In genomic region chr16:19393226-19394074, GRCh38 we compare ENCODE assay signal across 13 cellular contexts. TPM values are rescaled to one million over a fixed set of nuclear protein-coding genes. Genes with fewer than 3 reads are reported as not detected.
DNase-seq lines count a peak whose midpoint lies in the region; TF ChIP-seq lines count a peak whose summit lies in the region.
"Had no signal": no experiment of that assay in that cellular context is flagged by ENCODE, and none has a peak within 500 bp of the region (broad histone marks: within the 10 kb centered on the region; RNA-seq: fewer than 3 reads in every experiment).

No MANE protein-coding gene starts in this region.

- H3K27ac ChIP-seq in colonic mucosa, result peak overlapping the region; percentile 85

- no peak overlapping the region for H3K4me3 ChIP-seq in LNCaP clone FGC (ENCODE audit: low read depth, low read length)
- H3K4me3 ChIP-seq in colonic mucosa, result peak overlapping the region; percentile 8

- TF ChIP-seq CTCF in LNCaP clone FGC (IDR thresholded peaks at IDR 0.05; ENCODE audit: control insufficient read depth, extremely low read depth, insufficient read depth) (no peak), colonic mucosa (IDR thresholded peaks at IDR 0.05) (no peak), mesothelial cell of epicardium (IDR thresholded peaks at IDR 0.05; ENCODE audit: unreplicated experiment) (no peak)

- no peaks in the 10 kb centered on the region for H3K27me3 ChIP-seq in colonic mucosa

- peaks cover 43% of the 10 kb centered on the region for H3K4me1 Mint-ChIP-seq in mesothelial cell of epicardium
- H3K4me1 Mint-ChIP-seq: naive B cell had no signal

- H3K4me3 Mint-ChIP-seq in mesothelial cell of epicardium, result peak overlapping the region; percentile 27
- H3K4me3 Mint-ChIP-seq: activated CD4-positive, alpha-beta memory T cell treated with anti-CD3 and anti-CD28 coated beads for 36 hours had no signal

- peaks cover 8% of the 10 kb centered on the region for H3K4me1 ChIP-seq in colonic mucosa

- no peaks in the 10 kb centered on the region for H3K36me3 ChIP-seq in colonic mucosa

- peak overlapping the region; percentile 40 to 93 for H3K9ac ChIP-seq in colonic mucosa (ENCODE audit: low read depth in 2 of 2, low read length in 2 of 2)

- H3K27ac Mint-ChIP-seq in mesothelial cell of epicardium, result peak overlapping the region; percentile 97
- H3K27ac Mint-ChIP-seq: activated CD4-positive, alpha-beta memory T cell treated with anti-CD3 and anti-CD28 coated beads for 36 hours; naive B cell had no signal

- DNase-seq in ACHN (peak; percentile 80), LNCaP clone FGC (ENCODE audit: low read depth) (peak; percentile 61), colonic mucosa (peak; percentile 81), mesothelial cell of epicardium (ENCODE audit: low spot score in 2 of 2, unreplicated experiment in 2 of 2) (peak in 1 of 2 experiments; percentile 45), hippocampal formation (lab: John Stamatoyannopoulos, UW) (no peak), NCI-H2196 (lab: John Stamatoyannopoulos, UW; ENCODE audit: unreplicated experiment) (no peak)
- no peak for DNase-seq in activated CD4-positive, CD25-positive, alpha-beta regulatory T cell (lab: John Stamatoyannopoulos, UW)
- DNase-seq in stimulated activated CD4-positive, alpha-beta T cell treated with anti-CD3 and anti-CD28 coated beads, Interleukin-2, amount 100 ng/mL, for 48 hours, result no peak
- DNase-seq: activated CD4-positive, alpha-beta memory T cell treated with anti-CD3 and anti-CD28 coated beads for 36 hours; AML-193; naive B cell; NCI-H1930 had no signal

- intact Hi-C loops in colonic mucosa (cut with DNase I), result no loop called here

- in situ Hi-C loops in ACHN (cut with HindIII; ENCODE audit: low pct_ligation_motif_present, low pct_unique_long_range_greater_than_20kb, low sequenced_read_pairs), result no loop called here

- H3K36me3 Mint-ChIP-seq in mesothelial cell of epicardium, result no peaks in the 10 kb centered on the region
- H3K36me3 Mint-ChIP-seq: activated CD4-positive, alpha-beta memory T cell treated with anti-CD3 and anti-CD28 coated beads for 36 hours; naive B cell had no signal

- H3K9me3 ChIP-seq in colonic mucosa, result no peaks in the 10 kb centered on the region

- H3K9me3 Mint-ChIP-seq in mesothelial cell of epicardium, result peaks cover 7% of the 10 kb centered on the region
- H3K9me3 Mint-ChIP-seq: activated CD4-positive, alpha-beta memory T cell treated with anti-CD3 and anti-CD28 coated beads for 36 hours had no signal

- H3K27me3 Mint-ChIP-seq in mesothelial cell of epicardium (ENCODE audit: low read depth), result no peaks in the 10 kb centered on the region

RNA-seq across cellular contexts. Expression of gene TMC5, which starts 24.2 kb away (rescaled TPM):
- total RNA-seq in colonic mucosa, result 100 to 1,000 TPM in 1 of 2 donors, 10 to 100 TPM in 1; 54.5 to 113 TPM
- total RNA-seq in mesothelial cell of epicardium, result 1.4 to 2.2 TPM (median 1.6 TPM) in 3 replicates
- total RNA-seq: activated CD4-positive, alpha-beta memory T cell treated with anti-CD3 and anti-CD28 coated beads for 36 hours; SK-MEL-5 had no signal

Comparison
In these comparisons a context has a peak if more than half of its experiments do, and no peak if none do; other contexts are left out.
1. DNase-seq: peak in ACHN (single experiment), LNCaP clone FGC (single experiment) and colonic mucosa (single experiment); none in activated CD4-positive, CD25-positive, alpha-beta regulatory T cell (0 of 4), hippocampal formation (0 of 2), NCI-H2196 (single experiment) and stimulated activated CD4-positive, alpha-beta T cell treated with anti-CD3 and anti-CD28 coated beads, Interleukin-2, amount 100 ng/mL, for 48 hours (0 of 2).
2. RNA of gene TMC5, which starts 24.2 kb away (total RNA-seq): 54.5 to 113 TPM in colonic mucosa; 1.4 to 2.2 TPM in mesothelial cell of epicardium; every median in the first group is over 10 times any median in the second.